Comparison of ENCODE assay signal across 34 cellular contexts in the genomic region with DNA sequence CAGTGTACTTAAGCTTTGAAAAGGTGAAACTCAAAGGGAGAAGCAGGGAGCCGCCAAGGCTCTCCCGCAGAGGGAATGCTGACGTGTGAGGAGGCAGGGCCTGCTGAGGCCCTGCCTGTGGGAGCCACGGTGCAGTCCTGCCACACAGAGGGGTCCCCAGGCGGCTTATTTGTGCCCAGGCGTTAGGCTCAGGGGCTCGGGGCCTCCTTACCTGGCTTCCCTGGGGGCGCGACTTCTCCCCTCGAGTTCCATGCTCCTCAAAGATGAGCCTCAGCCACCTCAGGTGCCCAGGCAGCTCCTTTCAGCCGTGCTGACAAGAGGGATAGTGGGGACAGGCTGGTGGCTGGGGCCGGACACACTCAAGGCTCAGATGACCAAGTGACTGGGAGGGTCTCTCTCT. TPM values are rescaled to one million over a fixed set of nuclear protein-coding genes. Genes with fewer than 3 reads are reported as not detected.
"Had no signal": no experiment of that assay in that cellular context is flagged by ENCODE, and none has a peak within 500 bp of the region (broad histone marks: within the 10 kb centered on the region; RNA-seq: fewer than 3 reads in every experiment).

No MANE protein-coding gene starts in this region.

- ATAC-seq: activated naive CD4-positive, alpha-beta T cell treated with anti-CD3 and anti-CD28 coated beads, Interleukin-2, amount 50 U/mL, for 72 hours; left colon; mucosa of descending colon; stimulated activated memory B cell treated with anti-CD40 and anti-IgM and Interleukin-4, amounts not matched to agents 10 μg/mL and 1 μg/mL and 100 μg/mL, for 72 hours; stimulated activated naive CD8-positive, alpha-beta T cell treated with anti-CD3 and anti-CD28 coated beads, Interleukin-15, amount 100 ng/mL, for 72 hours; T-cell had no signal

- H3K4me1 Mint-ChIP-seq: central memory CD8-positive, alpha-beta T cell; stimulated activated naive CD8-positive, alpha-beta T cell treated with anti-CD3 and anti-CD28 coated beads, Interleukin-15, amount 100 ng/mL, for 72 hours had no signal

- H3K36me3 Mint-ChIP-seq: activated naive CD4-positive, alpha-beta T cell treated with anti-CD3 and anti-CD28 coated beads, Interleukin-2, amount 50 U/mL, for 72 hours; natural killer cell treated with Interleukin-12 subunit alpha and Interleukin-12 subunit beta and Interleukin-15 and Interleukin-18, amount 100 ng/mL, for 72 hours; stimulated activated memory B cell treated with anti-CD40 and anti-IgM and Interleukin-4, amounts not matched to agents 10 μg/mL and 1 μg/mL and 100 μg/mL, for 72 hours; T-cell; type B pancreatic cell had no signal

- H3K27me3 Mint-ChIP-seq: progenitor cell of endocrine pancreas had no signal

- H3K4me3 Mint-ChIP-seq: central memory CD8-positive, alpha-beta T cell; natural killer cell treated with Interleukin-12 subunit alpha and Interleukin-12 subunit beta and Interleukin-15 and Interleukin-18, amount 100 ng/mL, for 72 hours; stimulated activated memory B cell treated with anti-CD40 and anti-IgM and Interleukin-4, amounts not matched to agents 10 μg/mL and 1 μg/mL and 100 μg/mL, for 72 hours; stimulated activated naive CD8-positive, alpha-beta T cell treated with anti-CD3 and anti-CD28 coated beads, Interleukin-15, amount 100 ng/mL, for 72 hours; T-helper 2 cell treated with Interferon-gamma antibody and Interleukin-4, amounts not matched to agents 5 μg/mL and 100 μg/mL, for 36 hours; type B pancreatic cell had no signal

- H3K4me3 ChIP-seq: mucosa of descending colon, sigmoid colon, vagina had no signal

- FAIRE-seq: bronchial epithelial cell, colon, keratinocyte, small intestine had no signal

- H3K27ac Mint-ChIP-seq: activated naive CD4-positive, alpha-beta T cell treated with anti-CD3 and anti-CD28 coated beads, Interleukin-2, amount 50 U/mL, for 72 hours; natural killer cell treated with Interleukin-12 subunit alpha and Interleukin-12 subunit beta and Interleukin-15 and Interleukin-18, amount 100 ng/mL, for 72 hours; progenitor cell of endocrine pancreas; stimulated activated memory B cell treated with anti-CD40 and anti-IgM and Interleukin-4, amounts not matched to agents 10 μg/mL and 1 μg/mL and 100 μg/mL, for 72 hours; stimulated activated naive CD8-positive, alpha-beta T cell treated with anti-CD3 and anti-CD28 coated beads, Interleukin-15, amount 100 ng/mL, for 72 hours; T-cell; T-helper 2 cell treated with Interferon-gamma antibody and Interleukin-4, amounts not matched to agents 5 μg/mL and 100 μg/mL, for 36 hours; type B pancreatic cell had no signal

- H3K36me3 ChIP-seq: sigmoid colon, vagina had no signal

- DNase-seq: activated CD4-positive, alpha-beta T cell treated with anti-CD3 and anti-CD28 coated beads for 4 hours; activated CD4-positive, alpha-beta T cell treated with anti-CD3 and anti-CD28 coated beads, Interleukin-2, amount 50 U/mL, for 4 hours; activated CD4-positive, CD25-positive, alpha-beta regulatory T cell; activated naive CD4-positive, alpha-beta T cell; activated T-cell treated with anti-CD3 and anti-CD28 coated beads, Interleukin-2, amount 50 U/mL, for 48 hours; effector memory CD4-positive, alpha-beta T cell; hippocampal formation; left colon; mucosa of descending colon; retina; sigmoid colon; small intestine; stimulated activated CD4-positive, alpha-beta T cell treated with anti-CD3 and anti-CD28 coated beads, Interleukin-4, amount 100 ng/mL, for 24 hours; stimulated activated CD8-positive, alpha-beta memory T cell treated with anti-CD3 and anti-CD28 coated beads, Interleukin-4, amount 100 ng/mL, for 48 hours; stimulated activated naive CD8-positive, alpha-beta T cell treated with anti-CD3 and anti-CD28 coated beads, Interleukin-15, amount 100 ng/mL, for 72 hours; substantia nigra; T-cell had no signal

- H3K4me1 ChIP-seq: sigmoid colon, vagina had no signal

- H3K9me3 ChIP-seq: mucosa of descending colon, sigmoid colon, vagina had no signal

- H3K27me3 ChIP-seq: vagina had no signal

- H3K9me3 Mint-ChIP-seq: central memory CD8-positive, alpha-beta T cell; natural killer cell treated with Interleukin-12 subunit alpha and Interleukin-12 subunit beta and Interleukin-15 and Interleukin-18, amount 100 ng/mL, for 72 hours; stimulated activated memory B cell treated with anti-CD40 and anti-IgM and Interleukin-4, amounts not matched to agents 10 μg/mL and 1 μg/mL and 100 μg/mL, for 72 hours; T-cell; T-helper 2 cell treated with Interferon-gamma antibody and Interleukin-4, amounts not matched to agents 5 μg/mL and 100 μg/mL, for 36 hours; type B pancreatic cell had no signal

- H3K27ac ChIP-seq: sigmoid colon, vagina had no signal

RNA-seq across cellular contexts. Expression of a gene that starts 2.2 kb away (rescaled TPM):
- total RNA-seq: activated naive CD4-positive, alpha-beta T cell treated with anti-CD3 and anti-CD28 coated beads, Interleukin-2, amount 50 U/mL, for 72 hours; bronchial epithelial cell; epithelial cell of proximal tubule; fibroblast of villous mesenchyme; liver; myocyte; natural killer cell treated with Interleukin-12 subunit alpha and Interleukin-12 subunit beta and Interleukin-15 and Interleukin-18, amount 100 ng/mL, for 72 hours; osteoblast; progenitor cell of endocrine pancreas; T-cell; vagina had no signal
- polyA plus RNA-seq: fibroblast of lung, keratinocyte had no signal
